ENCODE assay signal across 1 cellular context in the genomic region with DNA sequence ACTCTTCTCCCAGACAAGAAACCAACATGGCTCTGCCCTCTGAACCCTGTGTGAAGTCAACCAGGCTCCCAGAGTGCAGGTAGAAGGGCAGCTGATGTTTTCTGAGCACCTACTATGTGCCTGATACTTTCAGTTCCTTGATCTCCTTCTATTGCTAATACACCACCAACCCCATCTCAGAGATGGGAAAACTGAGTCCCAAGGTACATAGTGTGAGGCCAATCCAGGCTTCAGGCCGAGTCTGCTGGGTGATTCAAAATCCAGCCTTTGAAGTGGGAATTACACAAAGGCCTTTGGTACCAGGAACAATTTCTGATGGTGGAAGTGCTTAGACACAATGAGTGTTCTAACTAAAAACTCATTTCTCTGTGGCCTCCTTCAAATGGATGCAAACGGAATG.
A peak's percentile ranks its signal among the peaks of the same experiment; 100 is the strongest.
TF ChIP-seq lines count a peak whose summit lies in the region.

No MANE protein-coding gene starts in this region.

TF ChIP-seq in HepG2, 621 proteins besides CTCF, POLR2A, EP300 and RAD21 (continued from another document and continues in another):
- TF ChIP-seq, protein P1, sequence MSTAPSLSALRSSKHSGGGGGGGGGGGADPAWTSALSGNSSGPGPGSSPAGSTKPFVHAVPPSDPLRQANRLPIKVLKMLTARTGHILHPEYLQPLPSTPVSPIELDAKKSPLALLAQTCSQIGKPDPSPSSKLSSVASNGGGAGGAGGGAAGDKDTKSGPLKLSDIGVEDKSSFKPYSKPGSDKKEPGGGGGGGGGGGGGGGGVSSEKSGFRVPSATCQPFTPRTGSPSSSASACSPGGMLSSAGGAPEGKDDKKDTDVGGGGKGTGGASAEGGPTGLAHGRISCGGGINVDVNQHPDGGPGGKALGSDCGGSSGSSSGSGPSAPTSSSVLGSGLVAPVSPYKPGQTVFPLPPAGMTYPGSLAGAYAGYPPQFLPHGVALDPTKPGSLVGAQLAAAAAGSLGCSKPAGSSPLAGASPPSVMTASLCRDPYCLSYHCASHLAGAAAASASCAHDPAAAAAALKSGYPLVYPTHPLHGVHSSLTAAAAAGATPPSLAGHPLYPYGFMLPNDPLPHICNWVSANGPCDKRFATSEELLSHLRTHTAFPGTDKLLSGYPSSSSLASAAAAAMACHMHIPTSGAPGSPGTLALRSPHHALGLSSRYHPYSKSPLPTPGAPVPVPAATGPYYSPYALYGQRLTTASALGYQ (CRISPR knock-in tag; IDR thresholded peaks at IDR 0.05): no peak
- TF ChIP-seq ZNF30 (CRISPR knock-in tag; IDR thresholded peaks at IDR 0.05): no peak
- no peak for TF ChIP-seq SNAPC2 (CRISPR knock-in tag; IDR thresholded peaks at IDR 0.05)
- no peak for TF ChIP-seq MIER3 (CRISPR knock-in tag; IDR thresholded peaks at IDR 0.05; ENCODE audit: borderline replicate concordance)
- no peak for TF ChIP-seq ZNF430 (CRISPR knock-in tag; IDR thresholded peaks at IDR 0.05)
- TF ChIP-seq, protein P2, sequence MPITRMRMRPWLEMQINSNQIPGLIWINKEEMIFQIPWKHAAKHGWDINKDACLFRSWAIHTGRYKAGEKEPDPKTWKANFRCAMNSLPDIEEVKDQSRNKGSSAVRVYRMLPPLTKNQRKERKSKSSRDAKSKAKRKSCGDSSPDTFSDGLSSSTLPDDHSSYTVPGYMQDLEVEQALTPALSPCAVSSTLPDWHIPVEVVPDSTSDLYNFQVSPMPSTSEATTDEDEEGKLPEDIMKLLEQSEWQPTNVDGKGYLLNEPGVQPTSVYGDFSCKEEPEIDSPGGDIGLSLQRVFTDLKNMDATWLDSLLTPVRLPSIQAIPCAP (CRISPR knock-in tag; IDR thresholded peaks at IDR 0.05; ENCODE audit: low read depth): no peak
- TF ChIP-seq ETV5 (CRISPR knock-in tag; IDR thresholded peaks at IDR 0.05; ENCODE audit: borderline replicate concordance): no peak
- no peak for TF ChIP-seq ZKSCAN5 (CRISPR knock-in tag; IDR thresholded peaks at IDR 0.05)
- no peak for TF ChIP-seq ZFP41 (CRISPR knock-in tag; IDR thresholded peaks at IDR 0.05; ENCODE audit: borderline replicate concordance)
- no peak for TF ChIP-seq KLF6 (CRISPR knock-in tag; IDR thresholded peaks at IDR 0.05)
- no peak for TF ChIP-seq STAT5B (CRISPR knock-in tag; IDR thresholded peaks at IDR 0.05)
- no peak for TF ChIP-seq GZF1 (CRISPR knock-in tag; IDR thresholded peaks at IDR 0.05)
- no peak for TF ChIP-seq CCDC6 (CRISPR knock-in tag; IDR thresholded peaks at IDR 0.05)
- no peak for TF ChIP-seq HDAC6 (IDR thresholded peaks at IDR 0.05; ENCODE audit: low read depth, low read length)
- no peak for TF ChIP-seq CENPX (CRISPR knock-in tag; IDR thresholded peaks at IDR 0.05)
- TF ChIP-seq, protein P3, sequence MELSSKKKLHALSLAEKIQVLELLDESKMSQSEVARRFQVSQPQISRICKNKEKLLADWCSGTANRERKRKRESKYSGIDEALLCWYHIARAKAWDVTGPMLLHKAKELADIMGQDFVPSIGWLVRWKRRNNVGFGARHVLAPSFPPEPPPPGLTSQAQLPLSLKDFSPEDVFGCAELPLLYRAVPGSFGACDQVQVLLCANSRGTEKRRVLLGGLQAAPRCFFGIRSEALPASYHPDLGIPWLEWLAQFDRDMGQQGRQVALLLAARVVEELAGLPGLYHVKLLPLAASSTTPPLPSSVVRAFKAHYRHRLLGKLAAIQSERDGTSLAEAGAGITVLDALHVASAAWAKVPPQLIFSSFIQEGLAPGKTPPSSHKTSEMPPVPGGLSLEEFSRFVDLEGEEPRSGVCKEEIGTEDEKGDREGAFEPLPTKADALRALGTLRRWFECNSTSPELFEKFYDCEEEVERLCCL (CRISPR knock-in tag; IDR thresholded peaks at IDR 0.05; ENCODE audit: borderline replicate concordance): no peak
- TF ChIP-seq, protein P4, sequence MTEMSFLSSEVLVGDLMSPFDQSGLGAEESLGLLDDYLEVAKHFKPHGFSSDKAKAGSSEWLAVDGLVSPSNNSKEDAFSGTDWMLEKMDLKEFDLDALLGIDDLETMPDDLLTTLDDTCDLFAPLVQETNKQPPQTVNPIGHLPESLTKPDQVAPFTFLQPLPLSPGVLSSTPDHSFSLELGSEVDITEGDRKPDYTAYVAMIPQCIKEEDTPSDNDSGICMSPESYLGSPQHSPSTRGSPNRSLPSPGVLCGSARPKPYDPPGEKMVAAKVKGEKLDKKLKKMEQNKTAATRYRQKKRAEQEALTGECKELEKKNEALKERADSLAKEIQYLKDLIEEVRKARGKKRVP (CRISPR knock-in tag; IDR thresholded peaks at IDR 0.05): no peak
- no peak for TF ChIP-seq MAFG (CRISPR knock-in tag; IDR thresholded peaks at IDR 0.05)
- TF ChIP-seq, protein P5, sequence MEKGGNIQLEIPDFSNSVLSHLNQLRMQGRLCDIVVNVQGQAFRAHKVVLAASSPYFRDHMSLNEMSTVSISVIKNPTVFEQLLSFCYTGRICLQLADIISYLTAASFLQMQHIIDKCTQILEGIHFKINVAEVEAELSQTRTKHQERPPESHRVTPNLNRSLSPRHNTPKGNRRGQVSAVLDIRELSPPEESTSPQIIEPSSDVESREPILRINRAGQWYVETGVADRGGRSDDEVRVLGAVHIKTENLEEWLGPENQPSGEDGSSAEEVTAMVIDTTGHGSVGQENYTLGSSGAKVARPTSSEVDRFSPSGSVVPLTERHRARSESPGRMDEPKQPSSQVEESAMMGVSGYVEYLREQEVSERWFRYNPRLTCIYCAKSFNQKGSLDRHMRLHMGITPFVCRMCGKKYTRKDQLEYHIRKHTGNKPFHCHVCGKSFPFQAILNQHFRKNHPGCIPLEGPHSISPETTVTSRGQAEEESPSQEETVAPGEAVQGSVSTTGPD (CRISPR knock-in tag; IDR thresholded peaks at IDR 0.05): no peak
- TF ChIP-seq ZNF629 (CRISPR knock-in tag; conservative IDR thresholded peaks at IDR 0.05): peak; percentile 99
- no peak for TF ChIP-seq HNRNPH1 (optimal IDR thresholded peaks at IDR 0.05; ENCODE audit: low read depth, low read length)
- TF ChIP-seq, protein P6, sequence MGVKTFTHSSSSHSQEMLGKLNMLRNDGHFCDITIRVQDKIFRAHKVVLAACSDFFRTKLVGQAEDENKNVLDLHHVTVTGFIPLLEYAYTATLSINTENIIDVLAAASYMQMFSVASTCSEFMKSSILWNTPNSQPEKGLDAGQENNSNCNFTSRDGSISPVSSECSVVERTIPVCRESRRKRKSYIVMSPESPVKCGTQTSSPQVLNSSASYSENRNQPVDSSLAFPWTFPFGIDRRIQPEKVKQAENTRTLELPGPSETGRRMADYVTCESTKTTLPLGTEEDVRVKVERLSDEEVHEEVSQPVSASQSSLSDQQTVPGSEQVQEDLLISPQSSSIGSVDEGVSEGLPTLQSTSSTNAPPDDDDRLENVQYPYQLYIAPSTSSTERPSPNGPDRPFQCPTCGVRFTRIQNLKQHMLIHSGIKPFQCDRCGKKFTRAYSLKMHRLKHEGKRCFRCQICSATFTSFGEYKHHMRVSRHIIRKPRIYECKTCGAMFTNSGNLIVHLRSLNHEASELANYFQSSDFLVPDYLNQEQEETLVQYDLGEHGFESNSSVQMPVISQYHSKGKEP (CRISPR knock-in tag; IDR thresholded peaks at IDR 0.05): no peak
- no peak for TF ChIP-seq U2AF2 (IDR thresholded peaks at IDR 0.05; ENCODE audit: low read depth, low read length)
- TF ChIP-seq PPARG (CRISPR knock-in tag; conservative IDR thresholded peaks at IDR 0.05): no peak
- TF ChIP-seq, protein P7, sequence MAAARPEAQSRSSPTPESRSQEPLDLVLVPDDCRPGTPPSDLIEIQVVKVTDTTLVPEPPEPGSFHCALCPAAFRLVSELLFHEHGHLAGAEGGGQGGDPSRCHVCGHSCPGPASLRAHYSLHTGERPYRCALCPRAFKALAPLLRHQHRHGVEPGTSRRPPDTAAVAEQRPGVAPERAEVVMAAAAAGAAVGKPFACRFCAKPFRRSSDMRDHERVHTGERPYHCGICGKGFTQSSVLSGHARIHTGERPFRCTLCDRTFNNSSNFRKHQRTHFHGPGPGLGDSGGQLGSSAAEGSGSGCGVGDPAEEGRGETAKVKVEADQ (CRISPR knock-in tag; IDR thresholded peaks at IDR 0.05; ENCODE audit: borderline replicate concordance): no peak
- TF ChIP-seq, protein P8, sequence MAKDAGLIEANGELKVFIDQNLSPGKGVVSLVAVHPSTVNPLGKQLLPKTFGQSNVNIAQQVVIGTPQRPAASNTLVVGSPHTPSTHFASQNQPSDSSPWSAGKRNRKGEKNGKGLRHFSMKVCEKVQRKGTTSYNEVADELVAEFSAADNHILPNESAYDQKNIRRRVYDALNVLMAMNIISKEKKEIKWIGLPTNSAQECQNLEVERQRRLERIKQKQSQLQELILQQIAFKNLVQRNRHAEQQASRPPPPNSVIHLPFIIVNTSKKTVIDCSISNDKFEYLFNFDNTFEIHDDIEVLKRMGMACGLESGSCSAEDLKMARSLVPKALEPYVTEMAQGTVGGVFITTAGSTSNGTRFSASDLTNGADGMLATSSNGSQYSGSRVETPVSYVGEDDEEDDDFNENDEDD (CRISPR knock-in tag; IDR thresholded peaks at IDR 0.05; ENCODE audit: borderline replicate concordance): no peak
- TF ChIP-seq ELF4 (CRISPR knock-in tag; IDR thresholded peaks at IDR 0.05; ENCODE audit: borderline replicate concordance): no peak
- no peak for TF ChIP-seq HNF4A (CRISPR knock-in tag; IDR thresholded peaks at IDR 0.05)
- no peak for TF ChIP-seq PAF1 (CRISPR knock-in tag; IDR thresholded peaks at IDR 0.05)
- TF ChIP-seq, protein P9, sequence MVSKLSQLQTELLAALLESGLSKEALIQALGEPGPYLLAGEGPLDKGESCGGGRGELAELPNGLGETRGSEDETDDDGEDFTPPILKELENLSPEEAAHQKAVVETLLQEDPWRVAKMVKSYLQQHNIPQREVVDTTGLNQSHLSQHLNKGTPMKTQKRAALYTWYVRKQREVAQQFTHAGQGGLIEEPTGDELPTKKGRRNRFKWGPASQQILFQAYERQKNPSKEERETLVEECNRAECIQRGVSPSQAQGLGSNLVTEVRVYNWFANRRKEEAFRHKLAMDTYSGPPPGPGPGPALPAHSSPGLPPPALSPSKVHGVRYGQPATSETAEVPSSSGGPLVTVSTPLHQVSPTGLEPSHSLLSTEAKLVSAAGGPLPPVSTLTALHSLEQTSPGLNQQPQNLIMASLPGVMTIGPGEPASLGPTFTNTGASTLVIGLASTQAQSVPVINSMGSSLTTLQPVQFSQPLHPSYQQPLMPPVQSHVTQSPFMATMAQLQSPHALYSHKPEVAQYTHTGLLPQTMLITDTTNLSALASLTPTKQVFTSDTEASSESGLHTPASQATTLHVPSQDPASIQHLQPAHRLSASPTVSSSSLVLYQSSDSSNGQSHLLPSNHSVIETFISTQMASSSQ (IDR thresholded peaks at IDR 0.05; ENCODE audit: low read depth): no peak
- TF ChIP-seq, protein P9 (CRISPR knock-in tag; IDR thresholded peaks at IDR 0.05; ENCODE audit: borderline replicate concordance): no peak
- TF ChIP-seq ZNF746 (CRISPR knock-in tag; IDR thresholded peaks at IDR 0.05): no peak
- no peak for TF ChIP-seq ELF3 (CRISPR knock-in tag; IDR thresholded peaks at IDR 0.05)
- TF ChIP-seq, protein P10, sequence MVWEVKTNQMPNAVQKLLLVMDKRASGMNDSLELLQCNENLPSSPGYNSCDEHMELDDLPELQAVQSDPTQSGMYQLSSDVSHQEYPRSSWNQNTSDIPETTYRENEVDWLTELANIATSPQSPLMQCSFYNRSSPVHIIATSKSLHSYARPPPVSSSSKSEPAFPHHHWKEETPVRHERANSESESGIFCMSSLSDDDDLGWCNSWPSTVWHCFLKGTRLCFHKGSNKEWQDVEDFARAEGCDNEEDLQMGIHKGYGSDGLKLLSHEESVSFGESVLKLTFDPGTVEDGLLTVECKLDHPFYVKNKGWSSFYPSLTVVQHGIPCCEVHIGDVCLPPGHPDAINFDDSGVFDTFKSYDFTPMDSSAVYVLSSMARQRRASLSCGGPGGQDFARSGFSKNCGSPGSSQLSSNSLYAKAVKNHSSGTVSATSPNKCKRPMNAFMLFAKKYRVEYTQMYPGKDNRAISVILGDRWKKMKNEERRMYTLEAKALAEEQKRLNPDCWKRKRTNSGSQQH (CRISPR knock-in tag; IDR thresholded peaks at IDR 0.05; ENCODE audit: low read depth): no peak
- TF ChIP-seq, protein P11, sequence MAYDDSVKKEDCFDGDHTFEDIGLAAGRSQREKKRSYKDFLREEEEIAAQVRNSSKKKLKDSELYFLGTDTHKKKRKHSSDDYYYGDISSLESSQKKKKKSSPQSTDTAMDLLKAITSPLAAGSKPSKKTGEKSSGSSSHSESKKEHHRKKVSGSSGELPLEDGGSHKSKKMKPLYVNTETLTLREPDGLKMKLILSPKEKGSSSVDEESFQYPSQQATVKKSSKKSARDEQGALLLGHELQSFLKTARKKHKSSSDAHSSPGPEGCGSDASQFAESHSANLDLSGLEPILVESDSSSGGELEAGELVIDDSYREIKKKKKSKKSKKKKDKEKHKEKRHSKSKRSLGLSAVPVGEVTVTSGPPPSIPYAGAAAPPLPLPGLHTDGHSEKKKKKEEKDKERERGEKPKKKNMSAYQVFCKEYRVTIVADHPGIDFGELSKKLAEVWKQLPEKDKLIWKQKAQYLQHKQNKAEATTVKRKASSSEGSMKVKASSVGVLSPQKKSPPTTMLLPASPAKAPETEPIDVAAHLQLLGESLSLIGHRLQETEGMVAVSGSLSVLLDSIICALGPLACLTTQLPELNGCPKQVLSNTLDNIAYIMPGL (CRISPR knock-in tag; IDR thresholded peaks at IDR 0.05; ENCODE audit: borderline replicate concordance in 1 of 2, low read depth in 1 of 2): no peak
